Comparison of ENCODE assay signal across 8 cellular contexts in the genomic region with DNA sequence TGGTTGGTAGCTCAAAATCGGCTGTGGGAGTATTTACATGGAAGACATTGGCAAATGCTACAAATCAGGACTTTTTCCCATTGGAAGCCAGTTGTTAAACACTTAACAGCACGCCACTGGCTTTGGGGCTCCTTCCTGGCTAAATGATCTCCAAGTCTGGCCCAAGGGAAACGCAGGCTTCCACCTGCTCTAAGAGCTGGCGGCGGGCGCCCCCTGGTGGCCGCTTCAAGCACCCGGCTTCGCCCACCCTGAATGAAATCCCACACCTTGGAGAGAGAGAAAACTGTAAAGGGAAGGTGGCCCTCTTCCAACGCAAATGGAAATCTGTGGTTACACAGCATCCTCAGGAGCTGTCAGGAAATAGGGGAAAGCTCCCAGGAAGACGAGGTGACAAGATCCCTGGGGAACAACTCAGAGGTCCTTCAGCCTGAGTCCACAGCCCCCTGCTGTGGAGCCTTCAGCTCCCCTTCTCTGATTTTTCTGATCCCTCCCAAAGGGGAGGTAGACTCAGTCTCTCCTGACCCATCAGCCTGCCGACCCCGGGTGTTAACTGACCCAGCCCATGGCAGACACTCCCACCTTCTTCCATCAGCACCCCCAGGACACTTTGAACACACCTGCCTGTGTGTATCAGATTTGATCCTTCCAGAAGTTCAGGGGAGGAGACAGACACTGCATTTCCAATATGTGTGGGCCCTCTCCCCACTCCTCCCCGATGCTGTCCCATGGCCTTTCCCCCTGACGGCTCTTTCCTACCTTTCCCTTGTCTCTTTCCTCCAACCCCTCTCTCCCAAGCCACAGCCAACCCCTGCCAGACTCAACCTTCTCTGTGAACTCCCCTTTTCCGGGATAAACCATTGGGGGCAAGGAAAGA. TPM values are rescaled to one million over a fixed set of nuclear protein-coding genes. Genes with fewer than 3 reads are reported as not detected.
DNase-seq lines count a peak whose midpoint lies in the region; ATAC-seq and TF ChIP-seq lines count a peak whose summit lies in the region.

No MANE protein-coding gene starts in this region.

- peaks cover 70% of the 10 kb centered on the region for H3K36me3 Mint-ChIP-seq in activated CD4-positive, alpha-beta T cell treated with anti-CD3 and anti-CD28 coated beads, Interleukin-2, amount 10 ng/mL, durations not matched to agents 7 days and 5 days (ENCODE audit: low read depth)
- H3K36me3 Mint-ChIP-seq in dendritic cell treated with granulocyte-macrophage colony-stimulating factor and Interleukin-4, amounts not matched to agents 40 ng/mL and 50 ng/mL, for 4 days (ENCODE audit: low read depth), result peaks cover 61% of the 10 kb centered on the region

- CTCF ChIA-PET in activated CD4-positive, alpha-beta T cell treated with anti-CD3 and anti-CD28 coated beads, Interleukin-2, amount 10 ng/mL, durations not matched to agents 7 days and 5 days (lab: Charles Lee), result interaction anchor here (0.6 to 7.9 kb wide), 28 partner anchors 9 to 477 kb away, joined by 3 to 115 read pairs (median 3); a partner anchor contains a TSS

- H3K36me3 ChIP-seq in right lobe of liver, result no peaks in the 10 kb centered on the region

- peaks cover 11% of the 10 kb centered on the region for H3K9me3 Mint-ChIP-seq in activated CD4-positive, alpha-beta T cell treated with anti-CD3 and anti-CD28 coated beads, Interleukin-2, amount 10 ng/mL, durations not matched to agents 7 days and 5 days
- peaks cover 10% of the 10 kb centered on the region for H3K9me3 Mint-ChIP-seq in dendritic cell treated with granulocyte-macrophage colony-stimulating factor and Interleukin-4, amounts not matched to agents 40 ng/mL and 50 ng/mL, for 4 days

- H3K9me3 ChIP-seq in right lobe of liver, result no peaks in the 10 kb centered on the region

- DNase-seq in SIG-M5 treated with dmso at 0.1 percent for 504 hours (lab: John Stamatoyannopoulos, UW; ENCODE audit: unreplicated experiment) (peak; percentile 72), SIG-M5 (lab: John Stamatoyannopoulos, UW) (no peak), NCI-H526 treated with DMSO at 0.1 percent for 48 hours (lab: John Stamatoyannopoulos, UW) (peak; percentile 21), right lobe of liver (peak; percentile 75 to 78 (median 76))
- peak; percentile 74 for DNase-seq in activated CD4-positive, alpha-beta T cell treated with anti-CD3 and anti-CD28 coated beads, Interleukin-2, amount 10 ng/mL, durations not matched to agents 7 days and 5 days
- peak; percentile 59 to 76 (median 61) for DNase-seq in stimulated activated CD4-positive, alpha-beta T cell treated with anti-CD3 and anti-CD28 coated beads, TNF-alpha, amount 100 ng/mL, for 48 hours (ENCODE audit: low read depth in 3 of 3)

- TF ChIP-seq CTCF in right lobe of liver (IDR thresholded peaks at IDR 0.05), result peak; percentile 87 to 100 (median 99)

- no peak for TF ChIP-seq POLR2A in right lobe of liver (IDR thresholded peaks at IDR 0.05)

- no peaks in the 10 kb centered on the region for H3K4me1 ChIP-seq in right lobe of liver

- peak; percentile 14 for ATAC-seq in HG03469 (IDR thresholded peaks at IDR 0.05; ENCODE audit: unreplicated experiment)
- ATAC-seq in right lobe of liver, result peak; percentile 84 to 91 (median 90)

- H3K4me3 Mint-ChIP-seq in activated CD4-positive, alpha-beta T cell treated with anti-CD3 and anti-CD28 coated beads, Interleukin-2, amount 10 ng/mL, durations not matched to agents 7 days and 5 days, result no peak overlapping the region
- H3K4me3 Mint-ChIP-seq in dendritic cell treated with granulocyte-macrophage colony-stimulating factor and Interleukin-4, amounts not matched to agents 40 ng/mL and 50 ng/mL, for 4 days, result no peak overlapping the region

- intact Hi-C loops in dendritic cell treated with granulocyte-macrophage colony-stimulating factor and Interleukin-4, amounts not matched to agents 40 ng/mL and 50 ng/mL, for 4 days (cut with micrococcal nuclease), result loop anchor here (1.0 to 10.0 kb wide), 3 partner anchors 16 to 476 kb away; a partner anchor contains a TSS
- intact Hi-C loops in right lobe of liver (cut with DNase I), result no loop called here

- peak overlapping the region; percentile 77 for H3K27ac Mint-ChIP-seq in activated CD4-positive, alpha-beta T cell treated with anti-CD3 and anti-CD28 coated beads, Interleukin-2, amount 10 ng/mL, durations not matched to agents 7 days and 5 days
- H3K27ac Mint-ChIP-seq in dendritic cell treated with granulocyte-macrophage colony-stimulating factor and Interleukin-4, amounts not matched to agents 40 ng/mL and 50 ng/mL, for 4 days, result peak overlapping the region; percentile 53

- 15% methylated on average over 4 of the region's 16 CpGs for WGBS in right lobe of liver (ENCODE audit: insufficient coverage, low coverage, low lambda C conversion rate, missing lambda C conversion rate)

- no peaks in the 10 kb centered on the region for H3K27me3 Mint-ChIP-seq in activated CD4-positive, alpha-beta T cell treated with anti-CD3 and anti-CD28 coated beads, Interleukin-2, amount 10 ng/mL, durations not matched to agents 7 days and 5 days
- no peaks in the 10 kb centered on the region for H3K27me3 Mint-ChIP-seq in dendritic cell treated with granulocyte-macrophage colony-stimulating factor and Interleukin-4, amounts not matched to agents 40 ng/mL and 50 ng/mL, for 4 days

- POLR2A ChIA-PET in activated CD4-positive, alpha-beta T cell treated with anti-CD3 and anti-CD28 coated beads, Interleukin-2, amount 10 ng/mL, durations not matched to agents 7 days and 5 days (lab: Charles Lee), result interaction anchor here (0.7 to 1.2 kb wide), 3 partner anchors 50 to 98 kb away, joined by 3 to 6 read pairs (median 5); a partner anchor contains a TSS

- H3K27ac ChIP-seq in right lobe of liver, result no peak overlapping the region

- H3K4me3 ChIP-seq in right lobe of liver, result no peak overlapping the region

- H3K4me1 Mint-ChIP-seq in activated CD4-positive, alpha-beta T cell treated with anti-CD3 and anti-CD28 coated beads, Interleukin-2, amount 10 ng/mL, durations not matched to agents 7 days and 5 days, result peaks cover 66% of the 10 kb centered on the region
- peaks cover 83% of the 10 kb centered on the region for H3K4me1 Mint-ChIP-seq in dendritic cell treated with granulocyte-macrophage colony-stimulating factor and Interleukin-4, amounts not matched to agents 40 ng/mL and 50 ng/mL, for 4 days (ENCODE audit: low read depth)

- no peaks in the 10 kb centered on the region for H3K27me3 ChIP-seq in right lobe of liver

RNA-seq across cellular contexts. Expression of a gene that starts 15.4 kb away (rescaled TPM):
- 100 to 1,000 TPM; 207 to 214 TPM for total RNA-seq in activated CD4-positive, alpha-beta T cell treated with anti-CD3 and anti-CD28 coated beads, Interleukin-2, amount 10 ng/mL, durations not matched to agents 7 days and 5 days
- 1 to 10 TPM; 1.5 to 6.0 (median 3.1) TPM for total RNA-seq in right lobe of liver

RNA-seq across cellular contexts. Expression of a gene that starts 20.4 kb away (rescaled TPM):
- 1 to 10 TPM; 1.2 to 1.7 TPM for total RNA-seq in activated CD4-positive, alpha-beta T cell treated with anti-CD3 and anti-CD28 coated beads, Interleukin-2, amount 10 ng/mL, durations not matched to agents 7 days and 5 days
- under 1 TPM in 4 of 6 experiments, not detected in 2; 0.09 to 0.38 (median 0.22) TPM for total RNA-seq in right lobe of liver

RNA-seq across cellular contexts. Expression of a gene that starts 55.9 kb away (rescaled TPM):
- total RNA-seq in activated CD4-positive, alpha-beta T cell treated with anti-CD3 and anti-CD28 coated beads, Interleukin-2, amount 10 ng/mL, durations not matched to agents 7 days and 5 days, result 10 to 100 TPM; 60.8 to 66.0 TPM
- total RNA-seq in right lobe of liver, result 10 to 100 TPM; 36.7 to 81.8 (median 58.4) TPM

RNA-seq across cellular contexts. Expression of a gene that starts 57.3 kb away (rescaled TPM):
- 10 to 100 TPM; 63.0 to 72.6 TPM for total RNA-seq in activated CD4-positive, alpha-beta T cell treated with anti-CD3 and anti-CD28 coated beads, Interleukin-2, amount 10 ng/mL, durations not matched to agents 7 days and 5 days
- total RNA-seq in right lobe of liver, result 10 to 100 TPM; 13.2 to 28.4 (median 20.6) TPM

Comparison
In these comparisons a context has a peak if more than half of its experiments do, and no peak if none do; other contexts are left out.
1. RNA of a gene that starts 15.4 kb away (total RNA-seq): 207 to 214 TPM in activated CD4-positive, alpha-beta T cell treated with anti-CD3 and anti-CD28 coated beads, Interleukin-2, amount 10 ng/mL, durations not matched to agents 7 days and 5 days; 1.5 to 6.0 TPM in right lobe of liver; every median in the first group is over 10 times any median in the second.